In genomic region chr15:26082069-26082832, GRCh38 we compare ENCODE assay signal across 8 cellular contexts.
DNase-seq lines count a peak whose midpoint lies in the region; ATAC-seq and TF ChIP-seq lines count a peak whose summit lies in the region.

No MANE protein-coding gene starts in this region.

- peaks cover 6% of the 10 kb centered on the region for H3K4me1 ChIP-seq in RWPE2 (ENCODE audit: insufficient read depth, poor library complexity, severe bottlenecking)

- no peak for TF ChIP-seq CTCF in RWPE2 (IDR thresholded peaks at IDR 0.05; ENCODE audit: poor library complexity, severe bottlenecking)

- H3K27ac ChIP-seq in RWPE2 (ENCODE audit: poor library complexity, severe bottlenecking): peak overlapping the region; percentile 60

- H3K36me3 ChIP-seq in RWPE2 (ENCODE audit: low read depth): no peaks in the 10 kb centered on the region

- H3K4me3 Mint-ChIP-seq in natural killer cell treated with Interleukin-12 subunit alpha and Interleukin-12 subunit beta and Interleukin-15 and Interleukin-18, amount 100 ng/mL, for 72 hours: peak overlapping the region; percentile 85

- peak overlapping the region; percentile 80 to 97 for H3K27ac Mint-ChIP-seq in natural killer cell treated with Interleukin-12 subunit alpha and Interleukin-12 subunit beta and Interleukin-15 and Interleukin-18, amount 100 ng/mL, for 72 hours

- H3K4me1 Mint-ChIP-seq in natural killer cell treated with Interleukin-12 subunit alpha and Interleukin-12 subunit beta and Interleukin-15 and Interleukin-18, amount 100 ng/mL, for 72 hours (ENCODE audit: low read depth in 2 of 2): peaks cover 17 to 21% of the 10 kb centered on the region in 2 donors

- no peaks in the 10 kb centered on the region for H3K36me3 Mint-ChIP-seq in natural killer cell treated with Interleukin-12 subunit alpha and Interleukin-12 subunit beta and Interleukin-15 and Interleukin-18, amount 100 ng/mL, for 72 hours

- no peaks in the 10 kb centered on the region for H3K9me3 Mint-ChIP-seq in natural killer cell treated with Interleukin-12 subunit alpha and Interleukin-12 subunit beta and Interleukin-15 and Interleukin-18, amount 100 ng/mL, for 72 hours

- peaks cover 2 to 6% of the 10 kb centered on the region in 2 donors for H3K27me3 Mint-ChIP-seq in natural killer cell treated with Interleukin-12 subunit alpha and Interleukin-12 subunit beta and Interleukin-15 and Interleukin-18, amount 100 ng/mL, for 72 hours

- ATAC-seq in GM21786 (IDR thresholded peaks at IDR 0.05; ENCODE audit: unreplicated experiment) (peak; percentile 90), RWPE2 (ENCODE audit: low read depth) (peak; percentile 97)
- ATAC-seq in natural killer cell treated with Interleukin-12 subunit alpha and Interleukin-12 subunit beta and Interleukin-15 and Interleukin-18, amount 100 ng/mL, for 72 hours: peak; percentile 96 to 97

- no peaks in the 10 kb centered on the region for H3K9me3 ChIP-seq in RWPE2 (ENCODE audit: severe bottlenecking)

- peak overlapping the region; percentile 51 for H3K4me3 ChIP-seq in RWPE2 (ENCODE audit: severe bottlenecking)

- DNase-seq in DMS53 treated with DMSO at 0.1 percent for 48 hours (lab: John Stamatoyannopoulos, UW; ENCODE audit: unreplicated experiment) (peak; percentile 40), Kasumi-1 (lab: John Stamatoyannopoulos, UW) (peak; percentile 67 to 73), RWPE2 (ENCODE audit: low spot score) (peak; percentile 99), activated gamma-delta T cell (lab: John Stamatoyannopoulos, UW) (peak; percentile 89), fibroblast of the conjunctiva (ENCODE audit: low read depth) (peak; percentile 95)
- DNase-seq in natural killer cell treated with Interleukin-12 subunit alpha and Interleukin-12 subunit beta and Interleukin-15 and Interleukin-18, amount 100 ng/mL, for 72 hours (ENCODE audit: low spot score): peak; percentile 94
- peak; percentile 88 to 96 (median 94) for DNase-seq in stimulated activated naive CD4-positive, alpha-beta T cell (lab: John Stamatoyannopoulos, UW)

- H3K27me3 ChIP-seq in RWPE2 (ENCODE audit: insufficient read depth, poor library complexity, severe bottlenecking): no peaks in the 10 kb centered on the region

Comparison
In these comparisons a context has a peak if more than half of its experiments do, and no peak if none do; other contexts are left out.
1. Peak in every context shown above with its lines: DNase-seq, ATAC-seq, H3K4me3 ChIP-seq and H3K27ac ChIP-seq.
2. DNase-seq: peak in every context shown above with its lines; median percentile 99 in RWPE2; 95 in fibroblast of the conjunctiva; 94 in stimulated activated naive CD4-positive, alpha-beta T cell; 94 in natural killer cell treated with Interleukin-12 subunit alpha and Interleukin-12 subunit beta and Interleukin-15 and Interleukin-18, amount 100 ng/mL, for 72 hours; 89 in activated gamma-delta T cell; 70 in Kasumi-1; 40 in DMS53 treated with DMSO at 0.1 percent for 48 hours.